In the genomic region with DNA sequence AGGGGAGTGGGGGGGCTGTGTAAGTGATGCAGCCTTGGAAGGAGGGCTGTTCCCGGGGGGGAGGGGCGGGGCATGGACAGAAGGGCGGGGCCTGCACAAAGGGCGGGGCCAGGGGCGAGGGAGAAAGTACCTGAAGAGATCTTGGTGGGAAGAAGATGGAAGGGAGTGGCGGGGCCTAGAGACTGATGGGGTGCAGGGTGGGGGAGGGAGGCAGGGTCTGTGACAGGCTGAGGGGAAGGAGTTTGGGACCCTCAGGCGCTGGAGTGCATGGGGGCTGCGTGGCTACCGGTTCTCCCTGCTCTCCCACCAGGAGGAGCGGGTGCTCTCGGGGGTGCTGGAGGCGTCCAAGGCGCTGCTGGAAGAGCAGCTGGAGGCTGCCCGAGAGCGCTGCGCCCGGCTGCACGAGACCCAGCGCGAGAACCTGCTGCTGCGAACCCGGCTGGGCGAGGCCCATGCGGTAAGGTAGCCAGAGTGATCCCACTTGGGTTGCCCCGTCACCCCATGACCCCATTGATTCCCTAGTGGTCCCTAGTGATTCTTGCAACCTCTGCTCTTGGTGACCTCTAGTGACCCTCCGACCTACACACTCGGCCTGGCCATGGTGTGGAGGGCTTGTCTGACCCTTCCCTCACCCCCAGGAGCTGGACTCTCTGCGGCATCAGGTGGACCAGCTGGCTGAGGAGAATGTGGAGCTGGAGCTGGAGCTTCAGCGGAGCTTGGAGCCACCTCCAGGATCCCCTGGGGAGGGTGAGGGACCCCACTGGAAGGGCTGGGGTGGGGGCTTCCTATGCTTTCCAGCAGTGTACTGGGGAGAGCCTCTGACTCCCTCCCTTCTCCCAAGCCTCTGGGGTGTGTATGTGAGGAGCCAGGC, we compare ENCODE assay signal across 1 cellular context.
TF ChIP-seq lines count a peak whose summit lies in the region.

No MANE protein-coding gene starts in this region.

TF ChIP-seq in SK-N-SH treated with all-trans-retinoic acid at 6 μM for 48 hours, 23 proteins besides CTCF, POLR2A, EP300 and RAD21:
- TF ChIP-seq, protein P1, sequence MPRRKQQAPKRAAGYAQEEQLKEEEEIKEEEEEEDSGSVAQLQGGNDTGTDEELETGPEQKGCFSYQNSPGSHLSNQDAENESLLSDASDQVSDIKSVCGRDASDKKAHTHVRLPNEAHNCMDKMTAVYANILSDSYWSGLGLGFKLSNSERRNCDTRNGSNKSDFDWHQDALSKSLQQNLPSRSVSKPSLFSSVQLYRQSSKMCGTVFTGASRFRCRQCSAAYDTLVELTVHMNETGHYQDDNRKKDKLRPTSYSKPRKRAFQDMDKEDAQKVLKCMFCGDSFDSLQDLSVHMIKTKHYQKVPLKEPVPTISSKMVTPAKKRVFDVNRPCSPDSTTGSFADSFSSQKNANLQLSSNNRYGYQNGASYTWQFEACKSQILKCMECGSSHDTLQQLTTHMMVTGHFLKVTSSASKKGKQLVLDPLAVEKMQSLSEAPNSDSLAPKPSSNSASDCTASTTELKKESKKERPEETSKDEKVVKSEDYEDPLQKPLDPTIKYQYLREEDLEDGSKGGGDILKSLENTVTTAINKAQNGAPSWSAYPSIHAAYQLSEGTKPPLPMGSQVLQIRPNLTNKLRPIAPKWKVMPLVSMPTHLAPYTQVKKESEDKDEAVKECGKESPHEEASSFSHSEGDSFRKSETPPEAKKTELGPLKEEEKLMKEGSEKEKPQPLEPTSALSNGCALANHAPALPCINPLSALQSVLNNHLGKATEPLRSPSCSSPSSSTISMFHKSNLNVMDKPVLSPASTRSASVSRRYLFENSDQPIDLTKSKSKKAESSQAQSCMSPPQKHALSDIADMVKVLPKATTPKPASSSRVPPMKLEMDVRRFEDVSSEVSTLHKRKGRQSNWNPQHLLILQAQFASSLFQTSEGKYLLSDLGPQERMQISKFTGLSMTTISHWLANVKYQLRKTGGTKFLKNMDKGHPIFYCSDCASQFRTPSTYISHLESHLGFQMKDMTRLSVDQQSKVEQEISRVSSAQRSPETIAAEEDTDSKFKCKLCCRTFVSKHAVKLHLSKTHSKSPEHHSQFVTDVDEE (CRISPR knock-in tag; IDR thresholded peaks at IDR 0.05), result no peak
- TF ChIP-seq TCF4 (CRISPR knock-in tag; IDR thresholded peaks at IDR 0.05; ENCODE audit: borderline replicate concordance) (no peak), OSR1 (CRISPR knock-in tag; IDR thresholded peaks at IDR 0.05) (no peak), TOX (CRISPR knock-in tag; IDR thresholded peaks at IDR 0.05; ENCODE audit: borderline replicate concordance) (no peak), PATZ1 (CRISPR knock-in tag; IDR thresholded peaks at IDR 0.05; ENCODE audit: borderline replicate concordance) (no peak)
